In genomic region chr2:120715941-120716340, GRCh38 we compare ENCODE assay signal across 18 cellular contexts. TPM values are rescaled to one million over a fixed set of nuclear protein-coding genes. Genes with fewer than 3 reads are reported as not detected.
DNase-seq lines count a peak whose midpoint lies in the region; ATAC-seq and TF ChIP-seq lines count a peak whose summit lies in the region.
"Had no signal": no experiment of that assay in that cellular context is flagged by ENCODE, and none has a peak within 500 bp of the region (broad histone marks: within the 10 kb centered on the region; RNA-seq: fewer than 3 reads in every experiment).

No MANE protein-coding gene starts in this region.

- no peaks in the 10 kb centered on the region for H3K9me2 ChIP-seq in MM.1S (replicated peaks; ENCODE audit: insufficient read depth, low read length)

- H3K27me3 ChIP-seq in sigmoid colon (no peaks in the 10 kb centered on the region), MM.1S (replicated peaks; ENCODE audit: insufficient read depth, low read length) (peaks cover 4% of the 10 kb centered on the region; the same call in 1 of the 2 replicates)
- H3K27me3 ChIP-seq: SJSA1 had no signal

- H3K4me3 ChIP-seq in HEK293 (ENCODE audit: low read depth, low read length) (no peak overlapping the region), sigmoid colon (no peak overlapping the region), MM.1S (ENCODE audit: low read length) (no peak overlapping the region)
- H3K4me3 ChIP-seq: SJSA1 had no signal

- no peaks in the 10 kb centered on the region for H3K36me3 Mint-ChIP-seq in CD14-positive monocyte
- H3K36me3 Mint-ChIP-seq: CD4-positive, CD25-positive, alpha-beta regulatory T cell had no signal

- intact Hi-C loops in CD14-positive monocyte (cut with micrococcal nuclease) (no loop called here), sigmoid colon (cut with DNase I) (no loop called here)

- POLR2A ChIA-PET in HEK293 (lab: Yijun Ruan, JAX): interaction anchor here (1.4 kb wide), 1 partner anchor 21 kb away, joined by 3 read pairs; no protein-coding TSS in a partner anchor

- H2AFZ ChIP-seq in MM.1S (ENCODE audit: low read length): no peak overlapping the region

- no peak for TF ChIP-seq POLR2A in sigmoid colon (IDR thresholded peaks at IDR 0.05)

- no peaks in the 10 kb centered on the region for H3K4me1 ChIP-seq in HEK293 (ENCODE audit: control insufficient read depth, insufficient read depth, low read length)
- H3K4me1 ChIP-seq in sigmoid colon: no peaks in the 10 kb centered on the region
- H3K4me1 ChIP-seq in MM.1S (ENCODE audit: low read length): no peaks in the 10 kb centered on the region
- H3K4me1 ChIP-seq: Caco-2, SJSA1 had no signal

- WGBS in sigmoid colon, 2 donors: 71 to 82% methylated on average over 8 of the region's 8 CpGs

- no peak overlapping the region for H3K9ac ChIP-seq in MM.1S (ENCODE audit: low read length)

- no peak overlapping the region for H3K4me3 Mint-ChIP-seq in CD14-positive monocyte
- H3K4me3 Mint-ChIP-seq: CD4-positive, CD25-positive, alpha-beta regulatory T cell had no signal

- H3K27ac Mint-ChIP-seq in CD14-positive monocyte: no peak overlapping the region
- H3K27ac Mint-ChIP-seq: CD4-positive, CD25-positive, alpha-beta regulatory T cell had no signal

- peaks cover 0 to 8% (median 5%) of the 10 kb centered on the region in 3 donors for H3K27me3 Mint-ChIP-seq in CD14-positive monocyte (ENCODE audit: low read depth in 3 of 3)

- no peak for ATAC-seq in HG03342 (IDR thresholded peaks at IDR 0.05; ENCODE audit: unreplicated experiment)
- ATAC-seq: PC-3 had no signal

- no peaks in the 10 kb centered on the region for H3K79me2 ChIP-seq in MM.1S (ENCODE audit: low read length)

- no peaks in the 10 kb centered on the region for H3K4me1 Mint-ChIP-seq in CD14-positive monocyte
- H3K4me1 Mint-ChIP-seq: CD4-positive, CD25-positive, alpha-beta regulatory T cell had no signal

- H3K36me3 ChIP-seq in HEK293 (ENCODE audit: control insufficient read depth in 2 of 2, insufficient read depth in 1 of 2, low read length in 2 of 2): no peaks in the 10 kb centered on the region
- H3K36me3 ChIP-seq in sigmoid colon: no peaks in the 10 kb centered on the region
- H3K36me3 ChIP-seq in MM.1S (replicated peaks; ENCODE audit: insufficient read depth, low read length): no peaks in the 10 kb centered on the region
- H3K36me3 ChIP-seq: SJSA1 had no signal

- H3K9me3 ChIP-seq in HEK293 (ENCODE audit: control insufficient read depth, insufficient read depth, low read depth, low read length) (no peaks in the 10 kb centered on the region), sigmoid colon (no peaks in the 10 kb centered on the region), MM.1S (replicated peaks; ENCODE audit: insufficient read depth, low read length) (no peaks in the 10 kb centered on the region)
- H3K9me3 ChIP-seq: Caco-2, SJSA1 had no signal

- TF ChIP-seq CTCF in CD14-positive monocyte (IDR thresholded peaks at IDR 0.05) (no peak), HEK293 (tag by site-specific recombination; IDR thresholded peaks at IDR 0.05) (no peak), sigmoid colon (IDR thresholded peaks at IDR 0.05) (no peak), MM.1S (IDR thresholded peaks at IDR 0.05; ENCODE audit: low read length) (no peak)

- peak; percentile 7 for DNase-seq in CD14-positive monocyte (ENCODE audit: low spot score)
- DNase-seq in islet precursor cell: peak; percentile 54
- peak; percentile 45 for DNase-seq in sigmoid colon
- no peak for DNase-seq in MM.1S
- DNase-seq in activated T-cell treated with anti-CD3 and anti-CD28 coated beads, Interleukin-2, amount 50 U/mL, for 1 hour: no peak
- DNase-seq: ACHN; CD4-positive, CD25-positive, alpha-beta regulatory T cell; DMS79; KG1; NCI-H1436; NCI-H2029 treated with DMSO at 0.1 percent for 48 hours; NCI-H510A; NCI-H774; PC-3 had no signal

- H3K4me2 ChIP-seq in MM.1S (ENCODE audit: low read depth, low read length): no peak overlapping the region

- H3K27ac ChIP-seq in HEK293 (ENCODE audit: extremely low read depth, low read depth, low read length) (no peak overlapping the region), sigmoid colon (no peak overlapping the region), MM.1S (ENCODE audit: low read length) (no peak overlapping the region)
- H3K27ac ChIP-seq: SJSA1 had no signal

- no peaks in the 10 kb centered on the region for H3K9me3 Mint-ChIP-seq in CD14-positive monocyte
- H3K9me3 Mint-ChIP-seq: CD4-positive, CD25-positive, alpha-beta regulatory T cell had no signal

- no peak for TF ChIP-seq EP300 in sigmoid colon (IDR thresholded peaks at IDR 0.05)

- no peaks in the 10 kb centered on the region for H3F3A ChIP-seq in MM.1S (ENCODE audit: insufficient read depth, low read length)

- CTCF ChIA-PET in HEK293 (lab: Yijun Ruan, JAX): interaction anchor here (0.9 to 1.2 kb wide), 2 partner anchors 20 to 361 kb away, joined by 3 to 5 read pairs; no protein-coding TSS in a partner anchor

- no peaks in the 10 kb centered on the region for H4K20me1 ChIP-seq in MM.1S (ENCODE audit: insufficient read depth, low read length)

TF ChIP-seq in HEK293, 187 proteins besides CTCF, POLR2A, EP300 and RAD21 (continues in another document):
- TF ChIP-seq ZNF362 (tag by site-specific recombination; IDR thresholded peaks at IDR 0.05) (no peak), ZNF692 (tag by site-specific recombination; IDR thresholded peaks at IDR 0.05) (no peak), ZNF513 (tag by site-specific recombination; IDR thresholded peaks at IDR 0.05) (no peak), ZNF398 (tag by site-specific recombination; IDR thresholded peaks at IDR 0.05) (no peak), ZNF211 (tag by site-specific recombination; IDR thresholded peaks at IDR 0.05; ENCODE audit: low read depth) (no peak), ZNF404 (tag by site-specific recombination; IDR thresholded peaks at IDR 0.05) (no peak), ZNF768 (tag by site-specific recombination; IDR thresholded peaks at IDR 0.05) (no peak), ZNF626 (tag by site-specific recombination; IDR thresholded peaks at IDR 0.05) (no peak), ZIC2 (tag by site-specific recombination; IDR thresholded peaks at IDR 0.05) (peak; percentile 99), AEBP2 (tag by site-specific recombination; IDR thresholded peaks at IDR 0.05; ENCODE audit: borderline replicate concordance) (no peak)

RNA-seq across cellular contexts. Expression of gene GLI2, which starts 19.7 kb away (rescaled TPM):
- polyA plus RNA-seq in CD14-positive monocyte (not detected), sigmoid colon (under 1 TPM; 0.23 to 0.76 (median 0.60) TPM)
- total RNA-seq in sigmoid colon: 1 to 10 TPM; 2.1 to 6.4 (median 2.9) TPM
- total RNA-seq: CD4-positive, CD25-positive, alpha-beta regulatory T cell had no signal
- polyA plus RNA-seq: CD4-positive, CD25-positive, alpha-beta regulatory T cell had no signal

Comparison
In these comparisons a context has a peak if more than half of its experiments do, and no peak if none do; other contexts are left out.
1. DNase-seq: peak in CD14-positive monocyte (single experiment), islet precursor cell (single experiment) and sigmoid colon (single experiment); none in MM.1S (single experiment) and activated T-cell treated with anti-CD3 and anti-CD28 coated beads, Interleukin-2, amount 50 U/mL, for 1 hour (single experiment).